12 cellular contexts compared by ENCODE assay signal in the genomic region with DNA sequence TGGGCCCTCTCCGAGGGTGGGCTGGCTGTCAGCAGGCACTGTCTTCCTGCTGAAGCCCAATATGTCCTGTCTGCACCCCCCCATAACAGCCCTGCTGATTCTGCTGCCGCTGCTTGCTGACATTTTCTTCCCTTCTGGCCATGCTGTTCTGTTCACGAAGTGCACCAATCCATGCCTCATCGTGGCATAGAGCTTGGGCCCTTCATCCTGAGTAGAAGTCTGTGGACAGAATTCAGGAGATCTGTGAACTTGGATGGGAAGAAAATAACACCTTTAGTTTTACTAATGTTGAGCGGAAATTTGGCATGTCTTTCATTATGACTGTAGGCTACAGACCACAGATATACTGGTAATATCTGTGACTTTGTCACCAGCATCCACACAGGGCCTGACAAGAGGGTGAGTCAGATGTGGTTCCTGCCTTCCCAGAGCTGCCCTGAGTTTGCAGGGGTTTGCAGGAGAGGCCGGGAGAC.
DNase-seq lines count a peak whose midpoint lies in the region; ATAC-seq and TF ChIP-seq lines count a peak whose summit lies in the region.
"Had no signal": no experiment of that assay in that cellular context is flagged by ENCODE, and none has a peak within 500 bp of the region (broad histone marks: within the 10 kb centered on the region; RNA-seq: fewer than 3 reads in every experiment).

No MANE protein-coding gene starts in this region.

- peak overlapping the region in 1 of 2 donors; percentile 16 for H3K4me3 Mint-ChIP-seq in stimulated activated naive CD8-positive, alpha-beta T cell treated with anti-CD3 and anti-CD28 coated beads, Interleukin-15, amount 100 ng/mL, for 72 hours

- H3K9me3 Mint-ChIP-seq in stimulated activated naive CD8-positive, alpha-beta T cell treated with anti-CD3 and anti-CD28 coated beads, Interleukin-15, amount 100 ng/mL, for 72 hours = no peaks in the 10 kb centered on the region

- H3K4me1 Mint-ChIP-seq in stimulated activated naive CD8-positive, alpha-beta T cell treated with anti-CD3 and anti-CD28 coated beads, Interleukin-15, amount 100 ng/mL, for 72 hours = peaks cover 16% of the 10 kb centered on the region

- no peaks in the 10 kb centered on the region for H3K27me3 Mint-ChIP-seq in stimulated activated naive CD8-positive, alpha-beta T cell treated with anti-CD3 and anti-CD28 coated beads, Interleukin-15, amount 100 ng/mL, for 72 hours

- H3K27ac Mint-ChIP-seq in stimulated activated naive CD8-positive, alpha-beta T cell treated with anti-CD3 and anti-CD28 coated beads, Interleukin-15, amount 100 ng/mL, for 72 hours = peak overlapping the region in 1 of 2 donors; percentile 66

- ATAC-seq in HG02870 (IDR thresholded peaks at IDR 0.05; ENCODE audit: unreplicated experiment) (peak; percentile 67), GM18873 (IDR thresholded peaks at IDR 0.05; ENCODE audit: low FRiP score, unreplicated experiment) (no peak), SK-N-SH treated with all-trans-retinoic acid at 6 μM for 48 hours (no peak)
- ATAC-seq in stimulated activated naive CD8-positive, alpha-beta T cell treated with anti-CD3 and anti-CD28 coated beads, Interleukin-15, amount 100 ng/mL, for 72 hours = peak; percentile 96

- DNase-seq in stimulated activated CD4-positive, alpha-beta T cell treated with anti-CD3 and anti-CD28 coated beads, Interleukin-15, amount 100 ng/mL, for 24 hours = peak; percentile 31
- DNase-seq in stimulated activated CD4-positive, alpha-beta T cell treated with anti-CD3 and anti-CD28 coated beads, Interleukin-4, amount 100 ng/mL, for 4 hours = no peak
- peak; percentile 48 to 49 for DNase-seq in activated T-cell treated with anti-CD3 and anti-CD28 coated beads, Interleukin-2, amount 50 U/mL, for 48 hours
- DNase-seq in stimulated activated naive CD8-positive, alpha-beta T cell treated with anti-CD3 and anti-CD28 coated beads, Interleukin-15, amount 100 ng/mL, for 72 hours = peak in 1 of 2 donors; percentile 30
- no peak for DNase-seq in NCI-H2227 (lab: John Stamatoyannopoulos, UW; ENCODE audit: unreplicated experiment)
- DNase-seq: adrenal gland, GM23248, NCI-H1436, small intestine had no signal

TF ChIP-seq in SK-N-SH treated with all-trans-retinoic acid at 6 μM for 48 hours, 23 proteins besides CTCF, POLR2A, EP300 and RAD21:
- TF ChIP-seq, protein P1, sequence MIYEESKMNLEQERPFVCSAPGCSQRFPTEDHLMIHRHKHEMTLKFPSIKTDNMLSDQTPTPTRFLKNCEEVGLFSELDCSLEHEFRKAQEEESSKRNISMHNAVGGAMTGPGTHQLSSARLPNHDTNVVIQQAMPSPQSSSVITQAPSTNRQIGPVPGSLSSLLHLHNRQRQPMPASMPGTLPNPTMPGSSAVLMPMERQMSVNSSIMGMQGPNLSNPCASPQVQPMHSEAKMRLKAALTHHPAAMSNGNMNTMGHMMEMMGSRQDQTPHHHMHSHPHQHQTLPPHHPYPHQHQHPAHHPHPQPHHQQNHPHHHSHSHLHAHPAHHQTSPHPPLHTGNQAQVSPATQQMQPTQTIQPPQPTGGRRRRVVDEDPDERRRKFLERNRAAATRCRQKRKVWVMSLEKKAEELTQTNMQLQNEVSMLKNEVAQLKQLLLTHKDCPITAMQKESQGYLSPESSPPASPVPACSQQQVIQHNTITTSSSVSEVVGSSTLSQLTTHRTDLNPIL (CRISPR knock-in tag; IDR thresholded peaks at IDR 0.05; ENCODE audit: low read depth) = no peak
- TF ChIP-seq ARNTL (CRISPR knock-in tag; IDR thresholded peaks at IDR 0.05; ENCODE audit: borderline replicate concordance, low read depth) (no peak), CSDC2 (CRISPR knock-in tag; IDR thresholded peaks at IDR 0.05) (no peak), TCF4 (CRISPR knock-in tag; IDR thresholded peaks at IDR 0.05; ENCODE audit: borderline replicate concordance) (no peak), ZNF8 (CRISPR knock-in tag; IDR thresholded peaks at IDR 0.05) (no peak), BACH2 (CRISPR knock-in tag; IDR thresholded peaks at IDR 0.05; ENCODE audit: borderline replicate concordance) (no peak), GLIS3 (CRISPR knock-in tag; IDR thresholded peaks at IDR 0.05) (no peak), ZC3H10 (CRISPR knock-in tag; IDR thresholded peaks at IDR 0.05) (no peak), ZNF70 (CRISPR knock-in tag; IDR thresholded peaks at IDR 0.05) (no peak), ZNF565 (CRISPR knock-in tag; conservative IDR thresholded peaks at IDR 0.05; ENCODE audit: low read depth) (no peak), PPARA (CRISPR knock-in tag; IDR thresholded peaks at IDR 0.05; ENCODE audit: borderline replicate concordance) (no peak), ESRRG (CRISPR knock-in tag; IDR thresholded peaks at IDR 0.05) (no peak)
- TF ChIP-seq, protein P2, sequence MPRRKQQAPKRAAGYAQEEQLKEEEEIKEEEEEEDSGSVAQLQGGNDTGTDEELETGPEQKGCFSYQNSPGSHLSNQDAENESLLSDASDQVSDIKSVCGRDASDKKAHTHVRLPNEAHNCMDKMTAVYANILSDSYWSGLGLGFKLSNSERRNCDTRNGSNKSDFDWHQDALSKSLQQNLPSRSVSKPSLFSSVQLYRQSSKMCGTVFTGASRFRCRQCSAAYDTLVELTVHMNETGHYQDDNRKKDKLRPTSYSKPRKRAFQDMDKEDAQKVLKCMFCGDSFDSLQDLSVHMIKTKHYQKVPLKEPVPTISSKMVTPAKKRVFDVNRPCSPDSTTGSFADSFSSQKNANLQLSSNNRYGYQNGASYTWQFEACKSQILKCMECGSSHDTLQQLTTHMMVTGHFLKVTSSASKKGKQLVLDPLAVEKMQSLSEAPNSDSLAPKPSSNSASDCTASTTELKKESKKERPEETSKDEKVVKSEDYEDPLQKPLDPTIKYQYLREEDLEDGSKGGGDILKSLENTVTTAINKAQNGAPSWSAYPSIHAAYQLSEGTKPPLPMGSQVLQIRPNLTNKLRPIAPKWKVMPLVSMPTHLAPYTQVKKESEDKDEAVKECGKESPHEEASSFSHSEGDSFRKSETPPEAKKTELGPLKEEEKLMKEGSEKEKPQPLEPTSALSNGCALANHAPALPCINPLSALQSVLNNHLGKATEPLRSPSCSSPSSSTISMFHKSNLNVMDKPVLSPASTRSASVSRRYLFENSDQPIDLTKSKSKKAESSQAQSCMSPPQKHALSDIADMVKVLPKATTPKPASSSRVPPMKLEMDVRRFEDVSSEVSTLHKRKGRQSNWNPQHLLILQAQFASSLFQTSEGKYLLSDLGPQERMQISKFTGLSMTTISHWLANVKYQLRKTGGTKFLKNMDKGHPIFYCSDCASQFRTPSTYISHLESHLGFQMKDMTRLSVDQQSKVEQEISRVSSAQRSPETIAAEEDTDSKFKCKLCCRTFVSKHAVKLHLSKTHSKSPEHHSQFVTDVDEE (CRISPR knock-in tag; IDR thresholded peaks at IDR 0.05) = no peak
TF ChIP-seq in SK-N-SH treated with all-trans-retinoic acid at 6 μM for 48 hours: peak in this region for 0.

Comparison
In these comparisons a context has a peak if more than half of its experiments do, and no peak if none do; other contexts are left out.
1. DNase-seq: peak in stimulated activated CD4-positive, alpha-beta T cell treated with anti-CD3 and anti-CD28 coated beads, Interleukin-15, amount 100 ng/mL, for 24 hours (single experiment) and activated T-cell treated with anti-CD3 and anti-CD28 coated beads, Interleukin-2, amount 50 U/mL, for 48 hours (2 of 2); none in stimulated activated CD4-positive, alpha-beta T cell treated with anti-CD3 and anti-CD28 coated beads, Interleukin-4, amount 100 ng/mL, for 4 hours (0 of 2) and NCI-H2227 (single experiment).
2. ATAC-seq: peak in HG02870 (single experiment) and stimulated activated naive CD8-positive, alpha-beta T cell treated with anti-CD3 and anti-CD28 coated beads, Interleukin-15, amount 100 ng/mL, for 72 hours (single experiment); none in GM18873 (single experiment) and SK-N-SH treated with all-trans-retinoic acid at 6 μM for 48 hours (single experiment).